ENCODE assay signal across 1 cellular context in the genomic region with DNA sequence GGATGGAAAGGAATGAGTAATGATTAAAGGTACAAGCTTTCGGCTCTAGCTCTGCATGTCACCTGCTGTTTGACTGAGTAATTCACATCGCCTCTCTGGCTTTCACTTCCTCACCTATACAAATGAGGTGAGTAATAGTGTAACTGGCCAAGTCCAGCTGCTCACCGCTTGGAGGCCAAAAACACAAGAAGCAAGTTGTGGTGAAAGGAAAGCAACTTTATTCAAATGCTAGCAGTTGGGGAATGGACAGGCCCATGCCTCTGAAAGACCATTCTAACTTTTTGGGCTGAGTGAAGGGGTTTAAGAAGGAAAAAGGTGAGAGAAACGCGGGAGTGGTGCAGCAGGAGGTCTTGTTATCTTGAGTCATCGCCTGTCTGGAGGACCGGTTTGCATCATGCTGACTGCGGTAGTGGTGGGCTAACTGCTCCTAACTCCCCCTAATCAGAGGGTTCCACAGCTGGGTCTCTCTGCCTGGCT.
A peak's percentile ranks its signal among the peaks of the same experiment; 100 is the strongest.
TF ChIP-seq lines count a peak whose summit lies in the region.

No MANE protein-coding gene starts in this region.

TF ChIP-seq in GM12878, 131 proteins besides CTCF, POLR2A, EP300 and RAD21 (continued from another document):
- TF ChIP-seq NFYA (IDR thresholded peaks at IDR 0.05; ENCODE audit: borderline replicate concordance, low read depth, low read length) (no peak), GATAD2B (conservative IDR thresholded peaks at IDR 0.05; ENCODE audit: low read depth) (peak; percentile 80), SMAD1 (IDR thresholded peaks at IDR 0.05; ENCODE audit: low read depth, partially characterized antibody) (no peak), HCFC1 (IDR thresholded peaks at IDR 0.05; ENCODE audit: low read length) (no peak), NBN (IDR thresholded peaks at IDR 0.05) (peak; percentile 92), EED (IDR thresholded peaks at IDR 0.05; ENCODE audit: low read depth) (peak; percentile 98), TBL1XR1 (IDR thresholded peaks at IDR 0.05; ENCODE audit: low read depth, low read length) (peak; percentile 96), SREBF2 (IDR thresholded peaks at IDR 0.05; ENCODE audit: low read length) (no peak), HDGF (IDR thresholded peaks at IDR 0.05) (no peak), ETV6 (conservative IDR thresholded peaks at IDR 0.05 in 1 of 2, IDR thresholded peaks at IDR 0.05 in 1 of 2; ENCODE audit: borderline replicate concordance in 1 of 2, low read depth in 1 of 2) (peak in 1 of 2 experiments; percentile 93; a peak in 2 of 4 replicates), KLF5 (IDR thresholded peaks at IDR 0.05; ENCODE audit: partially characterized antibody) (peak; percentile 49), MXI1 (IDR thresholded peaks at IDR 0.05; ENCODE audit: low read depth, low read length) (peak; percentile 81), SUZ12 (IDR thresholded peaks at IDR 0.05; ENCODE audit: unreplicated experiment) (no peak), NFIC (IDR thresholded peaks at IDR 0.05; ENCODE audit: low read depth, low read length) (peak; percentile 98), RUNX3 (IDR thresholded peaks at IDR 0.05; ENCODE audit: low read length) (peak; percentile 98), CHD4 (IDR thresholded peaks at IDR 0.05) (no peak)
- TF ChIP-seq, protein P1, sequence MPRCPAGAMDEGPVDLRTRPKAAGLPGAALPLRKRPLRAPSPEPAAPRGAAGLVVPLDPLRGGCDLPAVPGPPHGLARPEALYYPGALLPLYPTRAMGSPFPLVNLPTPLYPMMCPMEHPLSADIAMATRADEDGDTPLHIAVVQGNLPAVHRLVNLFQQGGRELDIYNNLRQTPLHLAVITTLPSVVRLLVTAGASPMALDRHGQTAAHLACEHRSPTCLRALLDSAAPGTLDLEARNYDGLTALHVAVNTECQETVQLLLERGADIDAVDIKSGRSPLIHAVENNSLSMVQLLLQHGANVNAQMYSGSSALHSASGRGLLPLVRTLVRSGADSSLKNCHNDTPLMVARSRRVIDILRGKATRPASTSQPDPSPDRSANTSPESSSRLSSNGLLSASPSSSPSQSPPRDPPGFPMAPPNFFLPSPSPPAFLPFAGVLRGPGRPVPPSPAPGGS (IDR thresholded peaks at IDR 0.05; ENCODE audit: borderline replicate concordance, insufficient read depth, low read depth, low read length, poor library complexity, severe bottlenecking): peak; percentile 82
- TF ChIP-seq, protein P2, sequence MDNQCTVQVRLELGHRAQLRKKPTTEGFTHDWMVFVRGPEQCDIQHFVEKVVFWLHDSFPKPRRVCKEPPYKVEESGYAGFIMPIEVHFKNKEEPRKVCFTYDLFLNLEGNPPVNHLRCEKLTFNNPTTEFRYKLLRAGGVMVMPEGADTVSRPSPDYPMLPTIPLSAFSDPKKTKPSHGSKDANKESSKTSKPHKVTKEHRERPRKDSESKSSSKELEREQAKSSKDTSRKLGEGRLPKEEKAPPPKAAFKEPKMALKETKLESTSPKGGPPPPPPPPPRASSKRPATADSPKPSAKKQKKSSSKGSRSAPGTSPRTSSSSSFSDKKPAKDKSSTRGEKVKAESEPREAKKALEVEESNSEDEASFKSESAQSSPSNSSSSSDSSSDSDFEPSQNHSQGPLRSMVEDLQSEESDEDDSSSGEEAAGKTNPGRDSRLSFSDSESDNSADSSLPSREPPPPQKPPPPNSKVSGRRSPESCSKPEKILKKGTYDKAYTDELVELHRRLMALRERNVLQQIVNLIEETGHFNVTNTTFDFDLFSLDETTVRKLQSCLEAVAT (IDR thresholded peaks at IDR 0.05): no peak; the same call in 1 of the 2 replicates
- TF ChIP-seq, protein P3, sequence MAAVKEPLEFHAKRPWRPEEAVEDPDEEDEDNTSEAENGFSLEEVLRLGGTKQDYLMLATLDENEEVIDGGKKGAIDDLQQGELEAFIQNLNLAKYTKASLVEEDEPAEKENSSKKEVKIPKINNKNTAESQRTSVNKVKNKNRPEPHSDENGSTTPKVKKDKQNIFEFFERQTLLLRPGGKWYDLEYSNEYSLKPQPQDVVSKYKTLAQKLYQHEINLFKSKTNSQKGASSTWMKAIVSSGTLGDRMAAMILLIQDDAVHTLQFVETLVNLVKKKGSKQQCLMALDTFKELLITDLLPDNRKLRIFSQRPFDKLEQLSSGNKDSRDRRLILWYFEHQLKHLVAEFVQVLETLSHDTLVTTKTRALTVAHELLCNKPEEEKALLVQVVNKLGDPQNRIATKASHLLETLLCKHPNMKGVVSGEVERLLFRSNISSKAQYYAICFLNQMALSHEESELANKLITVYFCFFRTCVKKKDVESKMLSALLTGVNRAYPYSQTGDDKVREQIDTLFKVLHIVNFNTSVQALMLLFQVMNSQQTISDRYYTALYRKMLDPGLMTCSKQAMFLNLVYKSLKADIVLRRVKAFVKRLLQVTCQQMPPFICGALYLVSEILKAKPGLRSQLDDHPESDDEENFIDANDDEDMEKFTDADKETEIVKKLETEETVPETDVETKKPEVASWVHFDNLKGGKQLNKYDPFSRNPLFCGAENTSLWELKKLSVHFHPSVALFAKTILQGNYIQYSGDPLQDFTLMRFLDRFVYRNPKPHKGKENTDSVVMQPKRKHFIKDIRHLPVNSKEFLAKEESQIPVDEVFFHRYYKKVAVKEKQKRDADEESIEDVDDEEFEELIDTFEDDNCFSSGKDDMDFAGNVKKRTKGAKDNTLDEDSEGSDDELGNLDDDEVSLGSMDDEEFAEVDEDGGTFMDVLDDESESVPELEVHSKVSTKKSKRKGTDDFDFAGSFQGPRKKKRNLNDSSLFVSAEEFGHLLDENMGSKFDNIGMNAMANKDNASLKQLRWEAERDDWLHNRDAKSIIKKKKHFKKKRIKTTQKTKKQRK (IDR thresholded peaks at IDR 0.05; ENCODE audit: low read depth, low read length): no peak
